29 cellular contexts compared by ENCODE assay signal in the genomic region with DNA sequence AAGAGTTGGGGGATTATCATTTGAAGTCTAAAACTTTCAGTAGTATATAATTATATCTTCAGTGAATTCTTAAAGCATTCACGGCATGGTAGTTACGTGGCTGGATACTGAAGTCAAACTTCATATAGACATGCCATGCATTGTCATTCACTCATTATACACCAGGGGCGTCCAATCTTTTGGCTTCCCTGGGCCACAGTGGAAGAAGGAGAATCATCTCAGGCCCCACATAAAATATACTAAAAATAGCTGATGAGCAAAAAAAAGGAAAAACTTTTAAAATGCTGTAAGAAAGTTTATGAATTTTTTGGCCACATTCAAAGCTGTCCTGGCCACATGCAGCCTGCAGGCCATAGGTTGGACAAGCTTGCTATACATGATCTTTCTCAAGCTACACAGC.
"Had no signal": no experiment of that assay in that cellular context is flagged by ENCODE, and none has a peak within 500 bp of the region (broad histone marks: within the 10 kb centered on the region; RNA-seq: fewer than 3 reads in every experiment).

No MANE protein-coding gene starts in this region.

- H3K27ac Mint-ChIP-seq: activated CD4-positive, alpha-beta memory T cell treated with anti-CD3 and anti-CD28 coated beads for 36 hours; activated CD4-positive, alpha-beta T cell treated with anti-CD3 and anti-CD28 coated beads, Interleukin-2, amount 10 ng/mL, durations not matched to agents 24 days and 14 days; activated naive CD4-positive, alpha-beta T cell treated with anti-CD3 and anti-CD28 coated beads, Interleukin-2, amount 50 U/mL, for 24 hours; activated naive CD8-positive, alpha-beta T cell treated with anti-CD3 and anti-CD28 coated beads, Interleukin-2, amount 50 U/mL, for 24 hours; activated T-helper 17 cell treated with anti-CD3 and anti-CD28 coated beads, Interleukin-2, amount 50 U/mL, for 72 hours; natural killer cell; neural progenitor cell; stimulated activated memory B cell treated with anti-CD40 and anti-IgM and Interleukin-4, amounts not matched to agents 10 μg/mL and 1 μg/mL and 100 μg/mL, for 72 hours; stimulated activated naive CD8-positive, alpha-beta T cell treated with anti-CD3 and anti-CD28 coated beads, Interleukin-15, amount 100 ng/mL, for 72 hours had no signal

- H2AFZ ChIP-seq: hepatocyte, neural progenitor cell, parathyroid adenoma had no signal

- H3K79me2 ChIP-seq: parathyroid adenoma had no signal

- H3K27ac ChIP-seq: gastrocnemius medialis, hepatocyte, left ventricle myocardium inferior, parathyroid adenoma, psoas muscle, upper lobe of right lung, WERI-Rb-1 had no signal

- H3K27me3 ChIP-seq: gastrocnemius medialis, hepatocyte, neural progenitor cell, upper lobe of right lung had no signal

- H3K4me1 ChIP-seq: gastrocnemius medialis, parathyroid adenoma, psoas muscle, upper lobe of right lung had no signal

- H3K4me3 ChIP-seq: gastrocnemius medialis, hepatocyte, left ventricle myocardium inferior, lung, neural progenitor cell, psoas muscle, smooth muscle cell, upper lobe of right lung had no signal

- H3K4me3 Mint-ChIP-seq: activated CD4-positive, alpha-beta memory T cell treated with anti-CD3 and anti-CD28 coated beads for 36 hours; activated CD4-positive, alpha-beta T cell treated with anti-CD3 and anti-CD28 coated beads, Interleukin-2, amount 10 ng/mL, durations not matched to agents 24 days and 14 days; activated naive CD4-positive, alpha-beta T cell treated with anti-CD3 and anti-CD28 coated beads, Interleukin-2, amount 50 U/mL, for 24 hours; activated naive CD8-positive, alpha-beta T cell treated with anti-CD3 and anti-CD28 coated beads, Interleukin-2, amount 50 U/mL, for 24 hours; activated T-cell treated with anti-CD3 and anti-CD28 coated beads, Interleukin-2, amount 50 U/mL, for 4 hours; activated T-helper 17 cell treated with anti-CD3 and anti-CD28 coated beads, Interleukin-2, amount 50 U/mL, for 72 hours; natural killer cell; neural progenitor cell; stimulated activated memory B cell treated with anti-CD40 and anti-IgM and Interleukin-4, amounts not matched to agents 10 μg/mL and 1 μg/mL and 100 μg/mL, for 72 hours; stimulated activated naive CD8-positive, alpha-beta T cell treated with anti-CD3 and anti-CD28 coated beads, Interleukin-15, amount 100 ng/mL, for 72 hours had no signal

- DNase-seq: activated CD4-positive, alpha-beta memory T cell treated with anti-CD3 and anti-CD28 coated beads for 36 hours; activated CD4-positive, alpha-beta T cell treated with anti-CD3 and anti-CD28 coated beads, Interleukin-2, amount 10 ng/mL, durations not matched to agents 24 days and 14 days; activated CD4-positive, CD25-positive, alpha-beta regulatory T cell treated with anti-CD3 and anti-CD28 coated beads, Interleukin-2, amount 50 U/mL, for 72 hours; activated naive CD8-positive, alpha-beta T cell treated with anti-CD3 and anti-CD28 coated beads, Interleukin-2, amount 50 U/mL, for 24 hours; activated T-cell treated with anti-CD3 and anti-CD28 coated beads, Interleukin-2, amount 50 U/mL, for 4 hours; effector CD8-positive, alpha-beta T cell; gastrocnemius medialis; islet precursor cell; left ventricle myocardium inferior; mesendoderm; natural killer cell; occipital lobe; psoas muscle; stimulated activated CD4-positive, alpha-beta T cell treated with anti-CD3 and anti-CD28 coated beads, Interleukin-1b, Interleukin-23, amount 100 ng/mL, for 48 hours; stimulated activated CD4-positive, alpha-beta T cell treated with anti-CD3 and anti-CD28 coated beads, Interleukin-4, amount 100 ng/mL, for 4 hours; stimulated activated CD8-positive, alpha-beta memory T cell treated with anti-CD3 and anti-CD28 coated beads, Interleukin-4, amount 100 ng/mL, for 48 hours; stimulated activated naive CD8-positive, alpha-beta T cell treated with anti-CD3 and anti-CD28 coated beads, Interleukin-15, amount 100 ng/mL, for 72 hours; substantia nigra; T-helper 9 cell; upper lobe of right lung; WERI-Rb-1 had no signal

- H3K4me1 Mint-ChIP-seq: activated naive CD8-positive, alpha-beta T cell treated with anti-CD3 and anti-CD28 coated beads, Interleukin-2, amount 50 U/mL, for 24 hours; stimulated activated naive CD8-positive, alpha-beta T cell treated with anti-CD3 and anti-CD28 coated beads, Interleukin-15, amount 100 ng/mL, for 72 hours had no signal

- H3K9me3 ChIP-seq: gastrocnemius medialis, psoas muscle, upper lobe of right lung had no signal

- H3K27me3 Mint-ChIP-seq: activated CD4-positive, alpha-beta memory T cell treated with anti-CD3 and anti-CD28 coated beads for 36 hours; activated CD4-positive, alpha-beta T cell treated with anti-CD3 and anti-CD28 coated beads, Interleukin-2, amount 10 ng/mL, durations not matched to agents 24 days and 14 days; activated naive CD4-positive, alpha-beta T cell treated with anti-CD3 and anti-CD28 coated beads, Interleukin-2, amount 50 U/mL, for 24 hours; activated naive CD8-positive, alpha-beta T cell treated with anti-CD3 and anti-CD28 coated beads, Interleukin-2, amount 50 U/mL, for 24 hours; activated T-helper 17 cell treated with anti-CD3 and anti-CD28 coated beads, Interleukin-2, amount 50 U/mL, for 72 hours; stimulated activated memory B cell treated with anti-CD40 and anti-IgM and Interleukin-4, amounts not matched to agents 10 μg/mL and 1 μg/mL and 100 μg/mL, for 72 hours; stimulated activated naive CD8-positive, alpha-beta T cell treated with anti-CD3 and anti-CD28 coated beads, Interleukin-15, amount 100 ng/mL, for 72 hours had no signal

- H3K36me3 Mint-ChIP-seq: natural killer cell had no signal

- H3K9ac ChIP-seq: neural progenitor cell, parathyroid adenoma had no signal

- H3K36me3 ChIP-seq: gastrocnemius medialis, neural progenitor cell, upper lobe of right lung, WERI-Rb-1 had no signal

- H3K4me2 ChIP-seq: hepatocyte, smooth muscle cell had no signal
